ENCODE assay signal across 30 cellular contexts in the genomic region with DNA sequence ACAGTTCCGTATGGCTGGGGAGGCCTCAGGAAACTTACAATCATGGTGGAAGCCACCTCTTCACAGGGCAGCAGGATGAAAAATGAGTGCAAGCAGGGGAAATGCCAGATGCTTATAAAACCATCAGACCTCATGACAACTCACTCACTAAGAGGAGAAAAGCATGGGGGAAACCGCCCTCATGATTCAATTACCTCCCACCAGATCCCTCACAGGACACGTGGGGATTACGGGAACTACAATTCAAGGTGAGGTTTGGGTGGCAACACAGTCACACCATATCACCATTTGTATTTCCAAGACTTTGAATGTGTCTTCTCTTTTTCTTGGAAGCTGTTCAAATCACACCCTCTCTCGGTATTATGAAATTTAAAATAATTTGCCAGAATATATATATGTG.
"Had no signal": no experiment of that assay in that cellular context is flagged by ENCODE, and none has a peak within 500 bp of the region (broad histone marks: within the 10 kb centered on the region; RNA-seq: fewer than 3 reads in every experiment).

No MANE protein-coding gene starts in this region.

- H3K36me3 Mint-ChIP-seq: naive thymus-derived CD8-positive, alpha-beta T cell; stimulated activated memory B cell treated with anti-CD40 and anti-IgM and Interleukin-4, amounts not matched to agents 10 μg/mL and 1 μg/mL and 100 μg/mL, for 72 hours had no signal

- H3K27me3 Mint-ChIP-seq: natural killer cell treated with Interleukin-12 subunit alpha and Interleukin-12 subunit beta and Interleukin-15 and Interleukin-18, amount 100 ng/mL, for 72 hours; stimulated activated memory B cell treated with anti-CD40 and anti-IgM and Interleukin-4, amounts not matched to agents 10 μg/mL and 1 μg/mL and 100 μg/mL, for 72 hours; stimulated activated naive CD8-positive, alpha-beta T cell treated with anti-CD3 and anti-CD28 coated beads, Interleukin-15, amount 100 ng/mL, for 72 hours; type B pancreatic cell had no signal

- FAIRE-seq: pancreas, small intestine had no signal

- H3K9me3 ChIP-seq: neutrophil, pancreas, prostate gland, right atrium auricular region, right lobe of liver, sigmoid colon, suprapubic skin, testis, tibial artery, transverse colon, upper lobe of right lung, vagina had no signal

- H3K4me3 Mint-ChIP-seq: naive thymus-derived CD8-positive, alpha-beta T cell; natural killer cell treated with Interleukin-12 subunit alpha and Interleukin-12 subunit beta and Interleukin-15 and Interleukin-18, amount 100 ng/mL, for 72 hours; nephron progenitor cell; neural crest cell; stimulated activated memory B cell treated with anti-CD40 and anti-IgM and Interleukin-4, amounts not matched to agents 10 μg/mL and 1 μg/mL and 100 μg/mL, for 72 hours; stimulated activated naive CD8-positive, alpha-beta T cell treated with anti-CD3 and anti-CD28 coated beads, Interleukin-15, amount 100 ng/mL, for 72 hours; type B pancreatic cell had no signal

- H3K27ac Mint-ChIP-seq: naive thymus-derived CD8-positive, alpha-beta T cell; natural killer cell treated with Interleukin-12 subunit alpha and Interleukin-12 subunit beta and Interleukin-15 and Interleukin-18, amount 100 ng/mL, for 72 hours; nephron progenitor cell; stimulated activated memory B cell treated with anti-CD40 and anti-IgM and Interleukin-4, amounts not matched to agents 10 μg/mL and 1 μg/mL and 100 μg/mL, for 72 hours; stimulated activated naive CD8-positive, alpha-beta T cell treated with anti-CD3 and anti-CD28 coated beads, Interleukin-15, amount 100 ng/mL, for 72 hours; type B pancreatic cell had no signal

- H3K27ac ChIP-seq: neutrophil, pancreas, prostate gland, right atrium auricular region, right lobe of liver, sigmoid colon, suprapubic skin, testis, tibial artery, transverse colon, upper lobe of right lung, vagina had no signal

- H3K4me1 Mint-ChIP-seq: naive thymus-derived CD8-positive, alpha-beta T cell; stimulated activated memory B cell treated with anti-CD40 and anti-IgM and Interleukin-4, amounts not matched to agents 10 μg/mL and 1 μg/mL and 100 μg/mL, for 72 hours; stimulated activated naive CD8-positive, alpha-beta T cell treated with anti-CD3 and anti-CD28 coated beads, Interleukin-15, amount 100 ng/mL, for 72 hours had no signal

- H3K4me1 ChIP-seq: prostate gland, right lobe of liver, sigmoid colon, transverse colon, upper lobe of right lung, vagina had no signal

- H3K9me3 Mint-ChIP-seq: neural crest cell; stimulated activated memory B cell treated with anti-CD40 and anti-IgM and Interleukin-4, amounts not matched to agents 10 μg/mL and 1 μg/mL and 100 μg/mL, for 72 hours; stimulated activated naive CD8-positive, alpha-beta T cell treated with anti-CD3 and anti-CD28 coated beads, Interleukin-15, amount 100 ng/mL, for 72 hours had no signal

- DNase-seq: naive thymus-derived CD8-positive, alpha-beta T cell; nephron progenitor cell; nucleus accumbens; pancreas; retina; right lobe of liver; sigmoid colon; small intestine; stimulated activated CD4-positive, alpha-beta T cell treated with anti-CD3 and anti-CD28 coated beads, Interleukin-12 subunit alpha, Interleukin-12 subunit beta, amount 100 ng/mL, for 4 hours; stimulated activated CD4-positive, alpha-beta T cell treated with anti-CD3 and anti-CD28 coated beads, Interleukin-1b, Interleukin-23, amount 100 ng/mL, for 48 hours; stimulated activated CD4-positive, alpha-beta T cell treated with anti-CD3 and anti-CD28 coated beads, Interleukin-4, amount 100 ng/mL, for 1 hour; stimulated activated CD4-positive, alpha-beta T cell treated with anti-CD3 and anti-CD28 coated beads, Interleukin-4, amount 100 ng/mL, for 4 hours; stimulated activated CD8-positive, alpha-beta memory T cell treated with anti-CD3 and anti-CD28 coated beads, Interleukin-4, amount 100 ng/mL, for 48 hours; stimulated activated naive CD4-positive, alpha-beta T cell; stimulated activated naive CD8-positive, alpha-beta T cell treated with anti-CD3 and anti-CD28 coated beads, Interleukin-15, amount 100 ng/mL, for 72 hours; stimulated activated naive CD8-positive, alpha-beta T cell treated with anti-CD3 and anti-CD28 coated beads, Interleukin-15, Interleukin-2, amounts not matched to agents 100 U/mL and 50 U/mL, for 24 hours; substantia nigra; testis; tibial artery; transverse colon; upper lobe of right lung had no signal

- H3K4me3 ChIP-seq: pancreas, prostate gland, right atrium auricular region, right lobe of liver, sigmoid colon, suprapubic skin, testis, tibial artery, transverse colon, upper lobe of right lung, vagina had no signal

- H3K27me3 ChIP-seq: neutrophil, pancreas, right atrium auricular region, right lobe of liver, sigmoid colon, suprapubic skin, testis, tibial artery, transverse colon, upper lobe of right lung, vagina had no signal

- ATAC-seq: naive thymus-derived CD8-positive, alpha-beta T cell; natural killer cell treated with Interleukin-12 subunit alpha and Interleukin-12 subunit beta and Interleukin-15 and Interleukin-18, amount 100 ng/mL, for 72 hours; pancreas; right lobe of liver; stimulated activated memory B cell treated with anti-CD40 and anti-IgM and Interleukin-4, amounts not matched to agents 10 μg/mL and 1 μg/mL and 100 μg/mL, for 72 hours; stimulated activated naive CD8-positive, alpha-beta T cell treated with anti-CD3 and anti-CD28 coated beads, Interleukin-15, amount 100 ng/mL, for 72 hours; stimulated activated naive CD8-positive, alpha-beta T cell treated with anti-CD3 and anti-CD28 coated beads, Interleukin-15, Interleukin-2, amounts not matched to agents 100 U/mL and 50 U/mL, for 24 hours; upper lobe of right lung had no signal
